Comparison of ENCODE assay signal across 19 cellular contexts in genomic region chr1:185073725-185074124, GRCh38. TPM values are rescaled to one million over a fixed set of nuclear protein-coding genes. Genes with fewer than 3 reads are reported as not detected.
DNase-seq lines count a peak whose midpoint lies in the region; ATAC-seq and TF ChIP-seq lines count a peak whose summit lies in the region.
"Had no signal": no experiment of that assay in that cellular context is flagged by ENCODE, and none has a peak within 500 bp of the region (broad histone marks: within the 10 kb centered on the region; RNA-seq: fewer than 3 reads in every experiment).

No MANE protein-coding gene starts in this region.

- peak; percentile 30 for ATAC-seq in activated CD8-positive, alpha-beta T cell treated with anti-CD3 and anti-CD28 coated beads for 36 hours
- ATAC-seq in activated CD8-positive, alpha-beta T cell treated with anti-CD3 and anti-CD28 coated beads, Interleukin-2, amount 10 ng/mL, durations not matched to agents 7 days and 5 days, result no peak
- ATAC-seq: activated CD8-positive, alpha-beta memory T cell treated with anti-CD3 and anti-CD28 coated beads, Interleukin-2, amount 10 ng/mL, durations not matched to agents 7 days and 5 days; gastrocnemius medialis had no signal

- DNase-seq in activated CD8-positive, alpha-beta T cell treated with anti-CD3 and anti-CD28 coated beads for 36 hours, result no peak
- DNase-seq in activated CD8-positive, alpha-beta T cell treated with anti-CD3 and anti-CD28 coated beads, Interleukin-2, amount 10 ng/mL, durations not matched to agents 7 days and 5 days, result no peak
- DNase-seq in islet precursor cell (peak; percentile 59), caudate nucleus (lab: John Stamatoyannopoulos, UW) (no peak), globus pallidus (ENCODE audit: low spot score) (no peak), NCI-H1436 treated with DMSO at 0.1 percent for 48 hours (lab: John Stamatoyannopoulos, UW) (no peak)
- no peak for DNase-seq in stimulated activated CD4-positive, alpha-beta T cell treated with anti-CD3 and anti-CD28 coated beads, Interleukin-4, amount 100 ng/mL, for 1 hour
- DNase-seq: activated CD4-positive, CD25-positive, alpha-beta regulatory T cell treated with anti-CD3 and anti-CD28 coated beads, Interleukin-2, amount 50 U/mL, for 72 hours; activated CD8-positive, alpha-beta memory T cell treated with anti-CD3 and anti-CD28 coated beads, Interleukin-2, amount 10 ng/mL, durations not matched to agents 7 days and 5 days; activated gamma-delta T cell treated with Interleukin-2 at 50 U/mL for 16 hours; aorta; gastrocnemius medialis; naive B cell; NCI-H2081 treated with DMSO at 0.1 percent for 48 hours; NCI-H69; trophoblast cell had no signal

- H3K27ac Mint-ChIP-seq in activated CD8-positive, alpha-beta T cell treated with anti-CD3 and anti-CD28 coated beads for 36 hours, result peak overlapping the region; percentile 5
- no peak overlapping the region for H3K27ac Mint-ChIP-seq in activated CD8-positive, alpha-beta T cell treated with anti-CD3 and anti-CD28 coated beads, Interleukin-2, amount 10 ng/mL, durations not matched to agents 7 days and 5 days
- H3K27ac Mint-ChIP-seq in activated naive CD8-positive, alpha-beta T cell, result peak overlapping the region; percentile 50
- H3K27ac Mint-ChIP-seq: activated CD8-positive, alpha-beta memory T cell treated with anti-CD3 and anti-CD28 coated beads, Interleukin-2, amount 10 ng/mL, durations not matched to agents 7 days and 5 days; CD14-positive monocyte; T-helper 2 cell treated with Interferon-gamma antibody and Interleukin-4, amounts not matched to agents 5 μg/mL and 100 μg/mL, for 36 hours had no signal

- no peak for TF ChIP-seq CTCF in activated CD8-positive, alpha-beta T cell treated with anti-CD3 and anti-CD28 coated beads for 36 hours (IDR thresholded peaks at IDR 0.05)

- peaks cover 50% of the 10 kb centered on the region for H3K4me1 Mint-ChIP-seq in activated CD8-positive, alpha-beta T cell treated with anti-CD3 and anti-CD28 coated beads for 36 hours (ENCODE audit: low read depth)
- H3K4me1 Mint-ChIP-seq in activated CD8-positive, alpha-beta T cell treated with anti-CD3 and anti-CD28 coated beads, Interleukin-2, amount 10 ng/mL, durations not matched to agents 7 days and 5 days (ENCODE audit: low read depth), result no peaks in the 10 kb centered on the region
- peaks cover 47% of the 10 kb centered on the region for H3K4me1 Mint-ChIP-seq in activated naive CD8-positive, alpha-beta T cell (ENCODE audit: low read depth)
- H3K4me1 Mint-ChIP-seq: activated CD8-positive, alpha-beta memory T cell treated with anti-CD3 and anti-CD28 coated beads, Interleukin-2, amount 10 ng/mL, durations not matched to agents 7 days and 5 days had no signal

- intact Hi-C loops in activated CD8-positive, alpha-beta T cell treated with anti-CD3 and anti-CD28 coated beads for 36 hours (cut with micrococcal nuclease), result no loop called here

- CTCF ChIA-PET in activated CD8-positive, alpha-beta T cell treated with anti-CD3 and anti-CD28 coated beads for 36 hours (lab: Charles Lee), result interaction anchor here (0.6 kb wide), 1 partner anchor 12 kb away, joined by 3 read pairs; no protein-coding TSS in a partner anchor
- CTCF ChIA-PET in activated CD8-positive, alpha-beta T cell treated with anti-CD3 and anti-CD28 coated beads, Interleukin-2, amount 10 ng/mL, durations not matched to agents 7 days and 5 days (lab: Charles Lee), result no interaction called here

- peaks cover 19% of the 10 kb centered on the region for H3K36me3 Mint-ChIP-seq in activated CD8-positive, alpha-beta T cell treated with anti-CD3 and anti-CD28 coated beads for 36 hours (ENCODE audit: low read depth)
- peaks cover 10% of the 10 kb centered on the region for H3K36me3 Mint-ChIP-seq in activated CD8-positive, alpha-beta T cell treated with anti-CD3 and anti-CD28 coated beads, Interleukin-2, amount 10 ng/mL, durations not matched to agents 7 days and 5 days (ENCODE audit: low read depth)
- H3K36me3 Mint-ChIP-seq in activated naive CD8-positive, alpha-beta T cell, result peaks cover 23% of the 10 kb centered on the region

- no peaks in the 10 kb centered on the region for H3K27me3 Mint-ChIP-seq in activated CD8-positive, alpha-beta T cell treated with anti-CD3 and anti-CD28 coated beads for 36 hours
- H3K27me3 Mint-ChIP-seq in activated CD8-positive, alpha-beta T cell treated with anti-CD3 and anti-CD28 coated beads, Interleukin-2, amount 10 ng/mL, durations not matched to agents 7 days and 5 days (ENCODE audit: low read depth), result no peaks in the 10 kb centered on the region
- H3K27me3 Mint-ChIP-seq in activated naive CD8-positive, alpha-beta T cell, result no peaks in the 10 kb centered on the region
- H3K27me3 Mint-ChIP-seq: activated CD8-positive, alpha-beta memory T cell treated with anti-CD3 and anti-CD28 coated beads, Interleukin-2, amount 10 ng/mL, durations not matched to agents 7 days and 5 days; naive B cell had no signal

- no peak overlapping the region for H3K4me3 Mint-ChIP-seq in activated CD8-positive, alpha-beta T cell treated with anti-CD3 and anti-CD28 coated beads for 36 hours
- H3K4me3 Mint-ChIP-seq in activated CD8-positive, alpha-beta T cell treated with anti-CD3 and anti-CD28 coated beads, Interleukin-2, amount 10 ng/mL, durations not matched to agents 7 days and 5 days, result no peak overlapping the region
- no peak overlapping the region for H3K4me3 Mint-ChIP-seq in activated naive CD8-positive, alpha-beta T cell
- H3K4me3 Mint-ChIP-seq: activated CD8-positive, alpha-beta memory T cell treated with anti-CD3 and anti-CD28 coated beads, Interleukin-2, amount 10 ng/mL, durations not matched to agents 7 days and 5 days; CD14-positive monocyte; T-helper 2 cell treated with Interferon-gamma antibody and Interleukin-4, amounts not matched to agents 5 μg/mL and 100 μg/mL, for 36 hours had no signal

- H3K27ac ChIP-seq in caudate nucleus (ENCODE audit: low read depth, low read length), result no peak overlapping the region
- H3K27ac ChIP-seq: gastrocnemius medialis had no signal

- peaks cover 5% of the 10 kb centered on the region for H3K9me3 Mint-ChIP-seq in activated CD8-positive, alpha-beta T cell treated with anti-CD3 and anti-CD28 coated beads for 36 hours
- no peaks in the 10 kb centered on the region for H3K9me3 Mint-ChIP-seq in activated CD8-positive, alpha-beta T cell treated with anti-CD3 and anti-CD28 coated beads, Interleukin-2, amount 10 ng/mL, durations not matched to agents 7 days and 5 days (ENCODE audit: insufficient read depth)
- H3K9me3 Mint-ChIP-seq in activated naive CD8-positive, alpha-beta T cell (ENCODE audit: low read depth), result no peaks in the 10 kb centered on the region
- H3K9me3 Mint-ChIP-seq: naive B cell; T-helper 2 cell treated with Interferon-gamma antibody and Interleukin-4, amounts not matched to agents 5 μg/mL and 100 μg/mL, for 36 hours had no signal

- POLR2A ChIA-PET in activated CD8-positive, alpha-beta T cell treated with anti-CD3 and anti-CD28 coated beads for 36 hours (lab: Charles Lee), result no interaction called here
- POLR2A ChIA-PET in activated CD8-positive, alpha-beta T cell treated with anti-CD3 and anti-CD28 coated beads, Interleukin-2, amount 10 ng/mL, durations not matched to agents 7 days and 5 days (lab: Charles Lee), result no interaction called here

RNA-seq across cellular contexts. Expression of gene RNF2, which starts 28.4 kb away (rescaled TPM):
- 10 to 100 TPM; 21.4 to 24.3 TPM for total RNA-seq in activated CD8-positive, alpha-beta T cell treated with anti-CD3 and anti-CD28 coated beads for 36 hours
- total RNA-seq in activated CD8-positive, alpha-beta T cell treated with anti-CD3 and anti-CD28 coated beads, Interleukin-2, amount 10 ng/mL, durations not matched to agents 7 days and 5 days, result 10 to 100 TPM; 18.6 to 22.5 TPM
